In the genomic region with DNA sequence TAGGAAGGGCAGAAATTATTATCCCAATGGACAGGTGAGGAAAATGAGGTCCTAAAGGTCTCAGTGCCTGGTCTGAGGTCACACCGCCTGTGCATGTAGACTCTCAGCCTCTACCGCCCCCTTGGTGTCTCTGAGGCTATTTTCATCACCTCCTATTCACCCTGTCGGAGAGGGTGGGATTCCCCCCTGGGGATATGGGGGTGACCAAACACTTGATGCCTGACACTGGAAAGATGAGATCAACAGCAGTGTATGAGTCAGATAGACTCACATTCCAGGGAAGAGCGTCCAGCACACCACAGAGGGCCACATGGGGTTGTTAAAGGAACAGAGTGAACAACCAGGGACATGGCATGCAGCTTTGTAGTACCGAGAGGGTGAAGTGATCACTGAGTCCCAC, we compare ENCODE assay signal across 22 cellular contexts.
DNase-seq lines count a peak whose midpoint lies in the region; ATAC-seq and TF ChIP-seq lines count a peak whose summit lies in the region.
"Had no signal": no experiment of that assay in that cellular context is flagged by ENCODE, and none has a peak within 500 bp of the region (broad histone marks: within the 10 kb centered on the region; RNA-seq: fewer than 3 reads in every experiment).

No MANE protein-coding gene starts in this region.

- H3K27me3 ChIP-seq in H7 (ENCODE audit: control insufficient read depth, insufficient read depth, low read length) (peaks cover 1% of the 10 kb centered on the region; the same call in 1 of the 2 replicates), RWPE2 (ENCODE audit: insufficient read depth, poor library complexity, severe bottlenecking) (peaks cover 3% of the 10 kb centered on the region)

- peak; percentile 22 for DNase-seq in AG08395 (ENCODE audit: low spot score)
- peak; percentile 54 for DNase-seq in H7
- DNase-seq in RWPE2 (ENCODE audit: low spot score), result peak; percentile 5
- peak; percentile 10 for DNase-seq in iris pigment epithelial cell (ENCODE audit: low read depth)
- DNase-seq in NCI-H187 (lab: John Stamatoyannopoulos, UW), result no peak
- DNase-seq in MV-4-11 (lab: John Stamatoyannopoulos, UW), result no peak
- DNase-seq: activated CD4-positive, alpha-beta T cell treated with anti-CD3 and anti-CD28 coated beads for 4 hours; activated naive CD4-positive, alpha-beta T cell treated with anti-CD3 and anti-CD28 coated beads, Interleukin-2, amount 50 U/mL, for 16 hours; activated T-cell treated with anti-CD3 and anti-CD28 coated beads for 4 hours; dorsolateral prefrontal cortex; heart right ventricle; kidney; midbrain; NCI-H1048; NCI-H226; right cardiac atrium; substantia nigra; T-helper 9 cell had no signal

- H3K4me1 ChIP-seq in RWPE2 (ENCODE audit: insufficient read depth, poor library complexity, severe bottlenecking), result no peaks in the 10 kb centered on the region
- H3K4me1 ChIP-seq: heart right ventricle, SJSA1 had no signal

- H3K36me3 ChIP-seq in H7 (replicated peaks; ENCODE audit: control insufficient read depth, insufficient read depth, low read length) (no peaks in the 10 kb centered on the region), RWPE2 (ENCODE audit: low read depth) (no peaks in the 10 kb centered on the region)
- H3K36me3 ChIP-seq: heart right ventricle, neutrophil, SJSA1 had no signal

- no peak overlapping the region for H3K27ac ChIP-seq in RWPE2 (ENCODE audit: poor library complexity, severe bottlenecking)
- H3K27ac ChIP-seq: dorsolateral prefrontal cortex, heart right ventricle, neutrophil, SJSA1 had no signal

- H3K4me3 ChIP-seq in H7 (ENCODE audit: insufficient read depth, low read depth, low read length), result no peak overlapping the region
- no peak overlapping the region for H3K4me3 ChIP-seq in RWPE2 (ENCODE audit: severe bottlenecking)
- H3K4me3 ChIP-seq: dorsolateral prefrontal cortex, heart right ventricle, SJSA1 had no signal

- no peaks in the 10 kb centered on the region for H3K9me3 ChIP-seq in RWPE2 (ENCODE audit: severe bottlenecking)
- H3K9me3 ChIP-seq: heart right ventricle, neutrophil, SJSA1 had no signal

- no peak for ATAC-seq in RWPE2 (ENCODE audit: low read depth)
- no peak for ATAC-seq in HG03039 (IDR thresholded peaks at IDR 0.05; ENCODE audit: unreplicated experiment)
- no peak for ATAC-seq in GM18520 (IDR thresholded peaks at IDR 0.05; ENCODE audit: unreplicated experiment)
- ATAC-seq: heart right ventricle, right cardiac atrium had no signal

- TF ChIP-seq CTCF in RWPE2 (IDR thresholded peaks at IDR 0.05; ENCODE audit: poor library complexity, severe bottlenecking), result no peak

Comparison
In these comparisons a context has a peak if more than half of its experiments do, and no peak if none do; other contexts are left out.
1. DNase-seq: peak in AG08395 (single experiment), H7 (single experiment), RWPE2 (single experiment) and iris pigment epithelial cell (single experiment); none in NCI-H187 (0 of 2) and MV-4-11 (single experiment).